1 cellular context compared by ENCODE assay signal in the genomic region with DNA sequence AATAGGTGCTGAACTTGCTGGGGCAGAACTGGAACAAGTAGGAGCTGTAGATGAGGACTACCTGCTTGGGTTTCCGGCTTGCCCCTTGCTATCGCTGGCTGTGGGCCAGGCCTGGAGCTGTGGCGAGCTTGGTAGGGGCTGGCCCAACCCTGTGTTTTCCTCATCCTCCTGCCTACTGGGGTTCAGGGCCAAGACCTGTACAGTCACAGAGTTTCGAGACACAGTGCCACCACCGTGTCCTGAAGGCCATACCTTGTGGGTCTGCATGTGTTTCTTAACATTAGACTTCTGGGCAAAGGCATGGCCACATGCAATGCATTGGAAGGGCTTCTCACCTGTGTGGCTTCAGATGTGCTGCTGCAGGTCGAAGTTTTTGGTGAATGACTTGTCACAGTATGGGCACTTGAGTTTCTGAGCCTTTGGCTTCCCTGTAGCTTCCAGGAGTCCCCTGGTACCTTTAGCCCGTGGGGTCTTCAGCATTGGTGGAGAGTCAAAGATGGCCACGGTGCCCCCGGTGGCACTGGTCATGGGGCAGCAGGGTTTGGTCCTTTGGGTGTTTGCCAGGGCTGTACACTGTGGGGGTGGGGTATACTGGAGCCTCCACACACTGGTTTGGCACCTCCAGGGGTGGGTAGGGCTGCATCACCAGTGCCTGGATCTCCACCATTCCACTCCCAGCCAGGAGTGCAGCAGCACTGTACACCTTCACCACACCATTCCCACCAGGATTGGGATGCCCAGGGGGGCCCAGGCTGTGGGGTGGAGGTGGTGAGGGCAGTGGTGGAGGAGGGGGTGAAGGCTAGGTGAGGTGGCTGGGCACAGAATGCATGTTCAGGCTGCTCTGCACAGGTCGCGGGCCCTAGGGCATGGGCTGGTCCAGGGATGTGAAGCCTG.
TF ChIP-seq lines count a peak whose summit lies in the region.

No MANE protein-coding gene starts in this region.

TF ChIP-seq in IMR-90, 13 proteins besides CTCF, POLR2A, EP300 and RAD21 (continued from another document):
- TF ChIP-seq CHD1 (IDR thresholded peaks at IDR 0.05; ENCODE audit: low read depth, low read length) = no peak
- TF ChIP-seq, protein P1, sequence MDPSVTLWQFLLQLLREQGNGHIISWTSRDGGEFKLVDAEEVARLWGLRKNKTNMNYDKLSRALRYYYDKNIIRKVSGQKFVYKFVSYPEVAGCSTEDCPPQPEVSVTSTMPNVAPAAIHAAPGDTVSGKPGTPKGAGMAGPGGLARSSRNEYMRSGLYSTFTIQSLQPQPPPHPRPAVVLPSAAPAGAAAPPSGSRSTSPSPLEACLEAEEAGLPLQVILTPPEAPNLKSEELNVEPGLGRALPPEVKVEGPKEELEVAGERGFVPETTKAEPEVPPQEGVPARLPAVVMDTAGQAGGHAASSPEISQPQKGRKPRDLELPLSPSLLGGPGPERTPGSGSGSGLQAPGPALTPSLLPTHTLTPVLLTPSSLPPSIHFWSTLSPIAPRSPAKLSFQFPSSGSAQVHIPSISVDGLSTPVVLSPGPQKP (IDR thresholded peaks at IDR 0.05; ENCODE audit: borderline replicate concordance, low read depth, low read length) = no peak
- TF ChIP-seq SMC3 (IDR thresholded peaks at IDR 0.05; ENCODE audit: low read depth, low read length) = no peak
- TF ChIP-seq NFE2L2 (IDR thresholded peaks at IDR 0.05; ENCODE audit: low read depth, low read length) = no peak
- TF ChIP-seq CEBPB (IDR thresholded peaks at IDR 0.05; ENCODE audit: low read depth, low read length) = no peak
